10 cellular contexts compared by ENCODE assay signal in genomic region chr2:156322681-156323211, GRCh38. TPM values are rescaled to one million over a fixed set of nuclear protein-coding genes. Genes with fewer than 3 reads are reported as not detected.
DNase-seq lines count a peak whose midpoint lies in the region; ATAC-seq and TF ChIP-seq lines count a peak whose summit lies in the region.
"Had no signal": no experiment of that assay in that cellular context is flagged by ENCODE, and none has a peak within 500 bp of the region (broad histone marks: within the 10 kb centered on the region; RNA-seq: fewer than 3 reads in every experiment).

No MANE protein-coding gene starts in this region.

- no peaks in the 10 kb centered on the region for H3K9me3 Mint-ChIP-seq in activated CD4-positive, alpha-beta T cell treated with anti-CD3 and anti-CD28 coated beads, Interleukin-2, amount 10 ng/mL, durations not matched to agents 24 days and 14 days
- H3K9me3 Mint-ChIP-seq in stimulated activated naive B cell treated with anti-CD40 and anti-IgM and Interleukin-4, amounts not matched to agents 10 μg/mL and 1 μg/mL and 100 μg/mL, for 72 hours: no peaks in the 10 kb centered on the region

- POLR2A ChIA-PET in RWPE1 (lab: Yijun Ruan, JAX; ENCODE audit: low non-redundant PET): no interaction called here

- H3K27ac ChIP-seq in RWPE1: no peak overlapping the region
- H3K27ac ChIP-seq: gastroesophageal sphincter had no signal

- peak overlapping the region; percentile 74 for H3K4me3 Mint-ChIP-seq in activated CD4-positive, alpha-beta T cell treated with anti-CD3 and anti-CD28 coated beads, Interleukin-2, amount 10 ng/mL, durations not matched to agents 24 days and 14 days
- H3K4me3 Mint-ChIP-seq in stimulated activated naive B cell treated with anti-CD40 and anti-IgM and Interleukin-4, amounts not matched to agents 10 μg/mL and 1 μg/mL and 100 μg/mL, for 72 hours: peak overlapping the region; percentile 76 to 86

- TF ChIP-seq CTCF in fibroblast of pulmonary artery (IDR thresholded peaks at IDR 0.05; ENCODE audit: low read length, missing control alignments) (no peak), RWPE1 (conservative IDR thresholded peaks at IDR 0.05; ENCODE audit: low read depth) (no peak)

- no peak overlapping the region for H3K27ac Mint-ChIP-seq in activated CD4-positive, alpha-beta T cell treated with anti-CD3 and anti-CD28 coated beads, Interleukin-2, amount 10 ng/mL, durations not matched to agents 24 days and 14 days
- H3K27ac Mint-ChIP-seq in stimulated activated naive B cell treated with anti-CD40 and anti-IgM and Interleukin-4, amounts not matched to agents 10 μg/mL and 1 μg/mL and 100 μg/mL, for 72 hours: peak overlapping the region; percentile 88

- ATAC-seq in HG03457 (IDR thresholded peaks at IDR 0.05; ENCODE audit: unreplicated experiment): peak; percentile 20
- peak; percentile 6 to 27 for ATAC-seq in stimulated activated naive B cell treated with anti-CD40 and anti-IgM and Interleukin-4, amounts not matched to agents 10 μg/mL and 1 μg/mL and 100 μg/mL, for 72 hours (replicated peaks)
- ATAC-seq: gastroesophageal sphincter had no signal

- H3K4me1 Mint-ChIP-seq in activated CD4-positive, alpha-beta T cell treated with anti-CD3 and anti-CD28 coated beads, Interleukin-2, amount 10 ng/mL, durations not matched to agents 24 days and 14 days: peaks cover 20% of the 10 kb centered on the region
- peaks cover 37 to 53% of the 10 kb centered on the region in 2 donors for H3K4me1 Mint-ChIP-seq in stimulated activated naive B cell treated with anti-CD40 and anti-IgM and Interleukin-4, amounts not matched to agents 10 μg/mL and 1 μg/mL and 100 μg/mL, for 72 hours

- DNase-seq in activated CD4-positive, alpha-beta T cell treated with anti-CD3 and anti-CD28 coated beads, Interleukin-2, amount 10 ng/mL, durations not matched to agents 24 days and 14 days: peak; percentile 55
- DNase-seq in activated CD4-positive, alpha-beta T cell treated with anti-CD3 and anti-CD28 coated beads, Interleukin-2, amount 50 U/mL, for 4 hours: no peak
- peak; percentile 28 for DNase-seq in fibroblast of pulmonary artery (ENCODE audit: low read depth)
- no peak for DNase-seq in stimulated activated naive B cell treated with anti-CD40 and anti-IgM and Interleukin-4, amounts not matched to agents 10 μg/mL and 1 μg/mL and 100 μg/mL, for 72 hours
- no peak for DNase-seq in nucleus accumbens (lab: John Stamatoyannopoulos, UW)
- DNase-seq in RWPE1 (ENCODE audit: low spot score): no peak
- DNase-seq in GF-D8 (lab: John Stamatoyannopoulos, UW): no peak
- DNase-seq: NCI-H146 had no signal

- CTCF ChIA-PET in RWPE1 (lab: Yijun Ruan, JAX): no interaction called here

- H3K4me3 ChIP-seq in fibroblast of pulmonary artery (replicated peaks; ENCODE audit: low read depth, low read length): no peak overlapping the region

- peaks cover 64% of the 10 kb centered on the region for H3K27me3 Mint-ChIP-seq in activated CD4-positive, alpha-beta T cell treated with anti-CD3 and anti-CD28 coated beads, Interleukin-2, amount 10 ng/mL, durations not matched to agents 24 days and 14 days
- peaks cover 69 to 89% of the 10 kb centered on the region in 2 donors for H3K27me3 Mint-ChIP-seq in stimulated activated naive B cell treated with anti-CD40 and anti-IgM and Interleukin-4, amounts not matched to agents 10 μg/mL and 1 μg/mL and 100 μg/mL, for 72 hours

- peaks cover 55% of the 10 kb centered on the region for H3K36me3 Mint-ChIP-seq in activated CD4-positive, alpha-beta T cell treated with anti-CD3 and anti-CD28 coated beads, Interleukin-2, amount 10 ng/mL, durations not matched to agents 24 days and 14 days (ENCODE audit: low read depth)
- H3K36me3 Mint-ChIP-seq in stimulated activated naive B cell treated with anti-CD40 and anti-IgM and Interleukin-4, amounts not matched to agents 10 μg/mL and 1 μg/mL and 100 μg/mL, for 72 hours: peaks cover 25 to 46% of the 10 kb centered on the region in 2 donors

- intact Hi-C loops in activated CD4-positive, alpha-beta T cell treated with anti-CD3 and anti-CD28 coated beads, Interleukin-2, amount 10 ng/mL, durations not matched to agents 24 days and 14 days (cut with micrococcal nuclease): loop anchor here (1.0 kb wide), 1 partner anchor 10 kb away; the partner anchor contains the start of gene NR4A2

RNA-seq across cellular contexts. Expression of gene NR4A2, which starts 9.8 kb away (rescaled TPM):
- 13.2 and 14.1 TPM in 2 replicates for total RNA-seq in activated CD4-positive, alpha-beta T cell treated with anti-CD3 and anti-CD28 coated beads, Interleukin-2, amount 10 ng/mL, durations not matched to agents 24 days and 14 days

Comparison
In these comparisons a context has a peak if more than half of its experiments do, and no peak if none do; other contexts are left out.
1. DNase-seq: peak in activated CD4-positive, alpha-beta T cell treated with anti-CD3 and anti-CD28 coated beads, Interleukin-2, amount 10 ng/mL, durations not matched to agents 24 days and 14 days (single experiment) and fibroblast of pulmonary artery (single experiment); none in activated CD4-positive, alpha-beta T cell treated with anti-CD3 and anti-CD28 coated beads, Interleukin-2, amount 50 U/mL, for 4 hours (0 of 2), stimulated activated naive B cell treated with anti-CD40 and anti-IgM and Interleukin-4, amounts not matched to agents 10 μg/mL and 1 μg/mL and 100 μg/mL, for 72 hours (single experiment), nucleus accumbens (0 of 56), RWPE1 (single experiment) and GF-D8 (single experiment).